Comparison of ENCODE assay signal across 8 cellular contexts in the genomic region with DNA sequence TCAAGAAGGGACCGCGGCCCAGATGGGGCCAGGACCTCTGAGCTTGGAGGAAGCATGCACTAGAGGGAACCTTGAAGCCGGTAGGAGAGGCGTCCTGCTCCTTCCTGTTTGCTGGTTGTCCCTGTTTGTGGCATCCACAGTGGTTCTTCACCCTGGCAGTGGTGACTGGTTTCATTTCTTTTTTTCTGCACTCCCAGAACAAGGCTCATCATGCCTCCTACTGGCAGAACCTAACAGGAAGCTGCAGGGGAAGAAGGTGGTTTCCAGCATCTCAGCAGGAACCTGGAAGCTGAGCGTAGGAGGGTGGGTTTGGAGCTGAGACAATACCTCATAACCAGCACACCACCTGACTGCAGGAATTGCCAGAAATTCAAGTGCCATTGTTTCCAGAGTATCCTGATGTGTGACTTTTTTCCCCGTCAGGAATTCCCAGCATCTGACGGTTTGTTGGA. TPM values are rescaled to one million over a fixed set of nuclear protein-coding genes. Genes with fewer than 3 reads are reported as not detected.
DNase-seq lines count a peak whose midpoint lies in the region; ATAC-seq lines count a peak whose summit lies in the region.

No MANE protein-coding gene starts in this region.

- DNase-seq in activated CD4-positive, alpha-beta T cell treated with anti-CD3 and anti-CD28 coated beads for 48 hours: peak; percentile 46
- no peak for DNase-seq in activated CD4-positive, alpha-beta T cell treated with anti-CD3 and anti-CD28 coated beads, Interleukin-2, amount 50 U/mL, for 1 hour
- peak; percentile 84 for DNase-seq in HuH-7 (ENCODE audit: low spot score)
- no peak for DNase-seq in Right ventricle myocardium superior
- peak; percentile 79 for DNase-seq in pulmonary artery endothelial cell (ENCODE audit: low read depth, low spot score)
- no peak for DNase-seq in epidermal melanocyte (ENCODE audit: insufficient read length, low spot score)

- peak; percentile 85 for ATAC-seq in GM21619 (IDR thresholded peaks at IDR 0.05; ENCODE audit: unreplicated experiment)
- peak; percentile 79 for ATAC-seq in activated T-helper 17 cell treated with anti-CD3 and anti-CD28 coated beads, Interleukin-2, amount 50 U/mL, for 72 hours (replicated peaks)
- ATAC-seq in Right ventricle myocardium superior (ENCODE audit: poor library complexity): peak; percentile 35

- no peaks in the 10 kb centered on the region for H3K36me3 Mint-ChIP-seq in activated T-helper 17 cell treated with anti-CD3 and anti-CD28 coated beads, Interleukin-2, amount 50 U/mL, for 72 hours (ENCODE audit: low read depth)

- H3K27ac Mint-ChIP-seq in activated T-helper 17 cell treated with anti-CD3 and anti-CD28 coated beads, Interleukin-2, amount 50 U/mL, for 72 hours: no peak overlapping the region

- H3K9me3 Mint-ChIP-seq in activated T-helper 17 cell treated with anti-CD3 and anti-CD28 coated beads, Interleukin-2, amount 50 U/mL, for 72 hours: no peaks in the 10 kb centered on the region

- no peak overlapping the region for H3K4me3 Mint-ChIP-seq in activated T-helper 17 cell treated with anti-CD3 and anti-CD28 coated beads, Interleukin-2, amount 50 U/mL, for 72 hours

- H3K4me1 Mint-ChIP-seq in activated T-helper 17 cell treated with anti-CD3 and anti-CD28 coated beads, Interleukin-2, amount 50 U/mL, for 72 hours: no peaks in the 10 kb centered on the region

- H3K27me3 Mint-ChIP-seq in activated T-helper 17 cell treated with anti-CD3 and anti-CD28 coated beads, Interleukin-2, amount 50 U/mL, for 72 hours: no peaks in the 10 kb centered on the region

- intact Hi-C loops in Right ventricle myocardium superior (cut with DNase I): loop anchor here (5.0 to 10.0 kb wide), 2 partner anchors 33 to 75 kb away; no protein-coding TSS in a partner anchor

RNA-seq across cellular contexts. Expression of gene TMEM231, which starts 5.8 kb away (rescaled TPM):
- 1 to 10 TPM; 2.1 to 3.2 TPM for total RNA-seq in activated T-helper 17 cell treated with anti-CD3 and anti-CD28 coated beads, Interleukin-2, amount 50 U/mL, for 72 hours
- 4.1 TPM for total RNA-seq in Right ventricle myocardium superior
- total RNA-seq in pulmonary artery endothelial cell: 15.0 and 19.2 TPM in 2 replicates

RNA-seq across cellular contexts. Expression of gene CHST5, which starts 14.3 kb away (rescaled TPM):
- total RNA-seq in activated T-helper 17 cell treated with anti-CD3 and anti-CD28 coated beads, Interleukin-2, amount 50 U/mL, for 72 hours: not detected
- 0.22 TPM for total RNA-seq in Right ventricle myocardium superior
- not detected in 2 replicates for total RNA-seq in pulmonary artery endothelial cell

RNA-seq across cellular contexts. Expression of gene GABARAPL2, which starts 15.9 kb away (rescaled TPM):
- total RNA-seq in activated T-helper 17 cell treated with anti-CD3 and anti-CD28 coated beads, Interleukin-2, amount 50 U/mL, for 72 hours: 10 to 100 TPM; 67.3 to 69.4 TPM
- total RNA-seq in Right ventricle myocardium superior: 239 TPM
- total RNA-seq in pulmonary artery endothelial cell: 33.1 and 34.6 TPM in 2 replicates

RNA-seq across cellular contexts. Expression of gene CHST6, which starts 55.0 kb away (rescaled TPM):
- total RNA-seq in activated T-helper 17 cell treated with anti-CD3 and anti-CD28 coated beads, Interleukin-2, amount 50 U/mL, for 72 hours: not detected
- 0.78 TPM for total RNA-seq in Right ventricle myocardium superior
- total RNA-seq in pulmonary artery endothelial cell: 1.5 and 2.1 TPM in 2 replicates

Comparison
In these comparisons a context has a peak if more than half of its experiments do, and no peak if none do; other contexts are left out.
1. DNase-seq: peak in activated CD4-positive, alpha-beta T cell treated with anti-CD3 and anti-CD28 coated beads for 48 hours (single experiment), HuH-7 (single experiment) and pulmonary artery endothelial cell (single experiment); none in activated CD4-positive, alpha-beta T cell treated with anti-CD3 and anti-CD28 coated beads, Interleukin-2, amount 50 U/mL, for 1 hour (single experiment), Right ventricle myocardium superior (single experiment) and epidermal melanocyte (single experiment).
2. ATAC-seq: peak in every context shown above with its lines; median percentile 85 in GM21619; 79 in activated T-helper 17 cell treated with anti-CD3 and anti-CD28 coated beads, Interleukin-2, amount 50 U/mL, for 72 hours; 35 in Right ventricle myocardium superior.